ENCODE assay signal across 1 cellular context in the genomic region with DNA sequence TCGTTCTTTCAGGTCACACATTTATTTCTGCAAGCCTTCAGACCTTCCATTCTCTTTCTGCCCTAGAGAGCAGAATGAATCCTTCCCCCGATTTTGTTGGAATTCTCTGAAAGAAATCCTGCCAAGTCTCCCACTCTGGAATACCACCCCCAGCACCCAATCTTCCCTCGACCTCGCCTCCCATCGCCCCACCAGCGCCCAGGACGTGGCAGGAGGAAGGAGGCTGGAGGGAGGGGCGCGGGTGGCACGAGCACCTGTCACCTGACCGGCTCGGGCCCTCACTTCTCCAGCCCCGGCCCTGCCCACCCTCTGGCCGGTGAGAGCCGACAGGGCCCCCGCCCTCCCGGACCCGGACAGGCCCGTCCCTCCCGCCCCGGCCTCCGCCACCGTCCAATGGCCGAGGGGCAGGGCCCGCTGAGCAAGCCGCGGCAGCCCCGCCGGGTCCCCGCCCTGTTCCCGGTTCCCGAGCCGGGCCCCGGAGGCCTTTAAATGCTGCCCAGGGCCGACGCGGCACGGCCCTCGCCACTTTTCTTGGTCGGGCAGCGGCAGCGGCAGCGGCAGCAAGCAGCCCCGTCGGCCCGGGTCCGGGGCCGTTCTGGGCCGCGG.
A peak's percentile ranks its signal among the peaks of the same experiment; 100 is the strongest.
TF ChIP-seq lines count a peak whose summit lies in the region.

A gene (plus strand): TSS at position 453 of the 606 bp plus-strand sequence. CDS start 384 bp downstream, outside the sequence.

TF ChIP-seq in HepG2, 621 proteins besides CTCF, POLR2A, EP300 and RAD21 (continued from another document and continues in another):
- TF ChIP-seq, protein P1, sequence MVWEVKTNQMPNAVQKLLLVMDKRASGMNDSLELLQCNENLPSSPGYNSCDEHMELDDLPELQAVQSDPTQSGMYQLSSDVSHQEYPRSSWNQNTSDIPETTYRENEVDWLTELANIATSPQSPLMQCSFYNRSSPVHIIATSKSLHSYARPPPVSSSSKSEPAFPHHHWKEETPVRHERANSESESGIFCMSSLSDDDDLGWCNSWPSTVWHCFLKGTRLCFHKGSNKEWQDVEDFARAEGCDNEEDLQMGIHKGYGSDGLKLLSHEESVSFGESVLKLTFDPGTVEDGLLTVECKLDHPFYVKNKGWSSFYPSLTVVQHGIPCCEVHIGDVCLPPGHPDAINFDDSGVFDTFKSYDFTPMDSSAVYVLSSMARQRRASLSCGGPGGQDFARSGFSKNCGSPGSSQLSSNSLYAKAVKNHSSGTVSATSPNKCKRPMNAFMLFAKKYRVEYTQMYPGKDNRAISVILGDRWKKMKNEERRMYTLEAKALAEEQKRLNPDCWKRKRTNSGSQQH (CRISPR knock-in tag; IDR thresholded peaks at IDR 0.05; ENCODE audit: low read depth) = 0 out of 2 replicates have a peak, but pooled peaks have one; percentile 26
- peak; percentile 27; the same call in 1 of the 2 replicates for TF ChIP-seq ZBTB3 (CRISPR knock-in tag; IDR thresholded peaks at IDR 0.05; ENCODE audit: borderline replicate concordance, low read depth)
- TF ChIP-seq ZNF33B (CRISPR knock-in tag; IDR thresholded peaks at IDR 0.05) = no peak; the same call in 1 of the 2 replicates
- TF ChIP-seq, protein P2, sequence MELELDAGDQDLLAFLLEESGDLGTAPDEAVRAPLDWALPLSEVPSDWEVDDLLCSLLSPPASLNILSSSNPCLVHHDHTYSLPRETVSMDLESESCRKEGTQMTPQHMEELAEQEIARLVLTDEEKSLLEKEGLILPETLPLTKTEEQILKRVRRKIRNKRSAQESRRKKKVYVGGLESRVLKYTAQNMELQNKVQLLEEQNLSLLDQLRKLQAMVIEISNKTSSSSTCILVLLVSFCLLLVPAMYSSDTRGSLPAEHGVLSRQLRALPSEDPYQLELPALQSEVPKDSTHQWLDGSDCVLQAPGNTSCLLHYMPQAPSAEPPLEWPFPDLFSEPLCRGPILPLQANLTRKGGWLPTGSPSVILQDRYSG (CRISPR knock-in tag; IDR thresholded peaks at IDR 0.05) = 0 out of 2 replicates have a peak, but pooled peaks have one; percentile 13
- no peak; the same call in 1 of the 2 replicates for TF ChIP-seq NKX3-1 (CRISPR knock-in tag; IDR thresholded peaks at IDR 0.05)
- TF ChIP-seq EEA1 (CRISPR knock-in tag; IDR thresholded peaks at IDR 0.05; ENCODE audit: borderline replicate concordance) = no peak
- peak; percentile 57 for TF ChIP-seq ZNF430 (CRISPR knock-in tag; IDR thresholded peaks at IDR 0.05)
- no peak for TF ChIP-seq HNRNPLL (IDR thresholded peaks at IDR 0.05; ENCODE audit: low read depth, low read length, poor library complexity, severe bottlenecking)
- TF ChIP-seq WIZ (CRISPR knock-in tag; IDR thresholded peaks at IDR 0.05) = peak; percentile 38; the same call in 1 of the 2 replicates
- peak; percentile 50; the same call in 1 of the 2 replicates for TF ChIP-seq REL (CRISPR knock-in tag; conservative IDR thresholded peaks at IDR 0.05)
- TF ChIP-seq ZNF781 (CRISPR knock-in tag; IDR thresholded peaks at IDR 0.05; ENCODE audit: borderline replicate concordance, not compliant biosample characterization) = no peak
- TF ChIP-seq, protein P3, sequence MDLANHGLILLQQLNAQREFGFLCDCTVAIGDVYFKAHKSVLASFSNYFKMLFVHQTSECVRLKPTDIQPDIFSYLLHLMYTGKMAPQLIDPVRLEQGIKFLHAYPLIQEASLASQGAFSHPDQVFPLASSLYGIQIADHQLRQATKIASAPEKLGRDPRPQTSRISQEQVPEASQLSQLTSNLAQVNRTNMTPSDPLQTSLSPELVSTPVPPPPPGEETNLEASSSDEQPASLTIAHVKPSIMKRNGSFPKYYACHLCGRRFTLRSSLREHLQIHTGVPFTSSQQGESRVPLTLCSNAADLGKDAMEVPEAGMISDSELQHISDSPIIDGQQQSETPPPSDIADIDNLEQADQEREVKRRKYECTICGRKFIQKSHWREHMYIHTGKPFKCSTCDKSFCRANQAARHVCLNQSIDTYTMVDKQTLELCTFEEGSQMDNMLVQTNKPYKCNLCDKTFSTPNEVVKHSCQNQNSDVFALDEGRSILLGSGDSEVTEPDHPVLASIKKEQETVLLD (CRISPR knock-in tag; IDR thresholded peaks at IDR 0.05; ENCODE audit: low read depth) = 0 out of 2 replicates have a peak, but pooled peaks have one; percentile 21
- peak; percentile 18; the same call in 1 of the 2 replicates for TF ChIP-seq TGIF2 (CRISPR knock-in tag; IDR thresholded peaks at IDR 0.05)
- 0 out of 2 replicates have a peak, but pooled peaks have one; percentile 59 for TF ChIP-seq NRL (CRISPR knock-in tag; IDR thresholded peaks at IDR 0.05; ENCODE audit: borderline replicate concordance)
- TF ChIP-seq, protein P4, sequence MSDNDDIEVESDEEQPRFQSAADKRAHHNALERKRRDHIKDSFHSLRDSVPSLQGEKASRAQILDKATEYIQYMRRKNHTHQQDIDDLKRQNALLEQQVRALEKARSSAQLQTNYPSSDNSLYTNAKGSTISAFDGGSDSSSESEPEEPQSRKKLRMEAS (IDR thresholded peaks at IDR 0.05) = peak; percentile 49
- no peak for TF ChIP-seq ETV6 (CRISPR knock-in tag; conservative IDR thresholded peaks at IDR 0.05)
- TF ChIP-seq AHR (CRISPR knock-in tag; IDR thresholded peaks at IDR 0.05) = 0 out of 2 replicates have a peak, but pooled peaks have one; percentile 24
- TF ChIP-seq HMG20A (CRISPR knock-in tag; IDR thresholded peaks at IDR 0.05; ENCODE audit: borderline replicate concordance) = no peak
- TF ChIP-seq, protein P5, sequence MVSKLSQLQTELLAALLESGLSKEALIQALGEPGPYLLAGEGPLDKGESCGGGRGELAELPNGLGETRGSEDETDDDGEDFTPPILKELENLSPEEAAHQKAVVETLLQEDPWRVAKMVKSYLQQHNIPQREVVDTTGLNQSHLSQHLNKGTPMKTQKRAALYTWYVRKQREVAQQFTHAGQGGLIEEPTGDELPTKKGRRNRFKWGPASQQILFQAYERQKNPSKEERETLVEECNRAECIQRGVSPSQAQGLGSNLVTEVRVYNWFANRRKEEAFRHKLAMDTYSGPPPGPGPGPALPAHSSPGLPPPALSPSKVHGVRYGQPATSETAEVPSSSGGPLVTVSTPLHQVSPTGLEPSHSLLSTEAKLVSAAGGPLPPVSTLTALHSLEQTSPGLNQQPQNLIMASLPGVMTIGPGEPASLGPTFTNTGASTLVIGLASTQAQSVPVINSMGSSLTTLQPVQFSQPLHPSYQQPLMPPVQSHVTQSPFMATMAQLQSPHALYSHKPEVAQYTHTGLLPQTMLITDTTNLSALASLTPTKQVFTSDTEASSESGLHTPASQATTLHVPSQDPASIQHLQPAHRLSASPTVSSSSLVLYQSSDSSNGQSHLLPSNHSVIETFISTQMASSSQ (IDR thresholded peaks at IDR 0.05; ENCODE audit: low read depth) = no peak
- TF ChIP-seq, protein P5 (CRISPR knock-in tag; IDR thresholded peaks at IDR 0.05; ENCODE audit: borderline replicate concordance) = peak; percentile 44
- peak; percentile 73; the same call in 1 of the 2 replicates for TF ChIP-seq ZNF605 (CRISPR knock-in tag; IDR thresholded peaks at IDR 0.05)
- TF ChIP-seq ZNF549 (CRISPR knock-in tag; IDR thresholded peaks at IDR 0.05) = no peak
- TF ChIP-seq SALL2 (CRISPR knock-in tag; IDR thresholded peaks at IDR 0.05) = peak; percentile 40; the same call in 1 of the 2 replicates
- TF ChIP-seq ZBTB38 (CRISPR knock-in tag; IDR thresholded peaks at IDR 0.05) = peak; percentile 39; the same call in 1 of the 2 replicates
- TF ChIP-seq, protein P6, sequence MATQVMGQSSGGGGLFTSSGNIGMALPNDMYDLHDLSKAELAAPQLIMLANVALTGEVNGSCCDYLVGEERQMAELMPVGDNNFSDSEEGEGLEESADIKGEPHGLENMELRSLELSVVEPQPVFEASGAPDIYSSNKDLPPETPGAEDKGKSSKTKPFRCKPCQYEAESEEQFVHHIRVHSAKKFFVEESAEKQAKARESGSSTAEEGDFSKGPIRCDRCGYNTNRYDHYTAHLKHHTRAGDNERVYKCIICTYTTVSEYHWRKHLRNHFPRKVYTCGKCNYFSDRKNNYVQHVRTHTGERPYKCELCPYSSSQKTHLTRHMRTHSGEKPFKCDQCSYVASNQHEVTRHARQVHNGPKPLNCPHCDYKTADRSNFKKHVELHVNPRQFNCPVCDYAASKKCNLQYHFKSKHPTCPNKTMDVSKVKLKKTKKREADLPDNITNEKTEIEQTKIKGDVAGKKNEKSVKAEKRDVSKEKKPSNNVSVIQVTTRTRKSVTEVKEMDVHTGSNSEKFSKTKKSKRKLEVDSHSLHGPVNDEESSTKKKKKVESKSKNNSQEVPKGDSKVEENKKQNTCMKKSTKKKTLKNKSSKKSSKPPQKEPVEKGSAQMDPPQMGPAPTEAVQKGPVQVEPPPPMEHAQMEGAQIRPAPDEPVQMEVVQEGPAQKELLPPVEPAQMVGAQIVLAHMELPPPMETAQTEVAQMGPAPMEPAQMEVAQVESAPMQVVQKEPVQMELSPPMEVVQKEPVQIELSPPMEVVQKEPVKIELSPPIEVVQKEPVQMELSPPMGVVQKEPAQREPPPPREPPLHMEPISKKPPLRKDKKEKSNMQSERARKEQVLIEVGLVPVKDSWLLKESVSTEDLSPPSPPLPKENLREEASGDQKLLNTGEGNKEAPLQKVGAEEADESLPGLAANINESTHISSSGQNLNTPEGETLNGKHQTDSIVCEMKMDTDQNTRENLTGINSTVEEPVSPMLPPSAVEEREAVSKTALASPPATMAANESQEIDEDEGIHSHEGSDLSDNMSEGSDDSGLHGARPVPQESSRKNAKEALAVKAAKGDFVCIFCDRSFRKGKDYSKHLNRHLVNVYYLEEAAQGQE (IDR thresholded peaks at IDR 0.05; ENCODE audit: borderline replicate concordance in 1 of 2, low read depth in 1 of 2, low read length in 2 of 2) = peak in 1 of 2 experiments; percentile 39; a peak in 1 of 4 replicates
- TF ChIP-seq ZNF30 (CRISPR knock-in tag; IDR thresholded peaks at IDR 0.05) = 0 out of 2 replicates have a peak, but pooled peaks have one; percentile 69
- TF ChIP-seq NFYC (CRISPR knock-in tag; IDR thresholded peaks at IDR 0.05) = no peak; the same call in 1 of the 2 replicates
- TF ChIP-seq, protein P7, sequence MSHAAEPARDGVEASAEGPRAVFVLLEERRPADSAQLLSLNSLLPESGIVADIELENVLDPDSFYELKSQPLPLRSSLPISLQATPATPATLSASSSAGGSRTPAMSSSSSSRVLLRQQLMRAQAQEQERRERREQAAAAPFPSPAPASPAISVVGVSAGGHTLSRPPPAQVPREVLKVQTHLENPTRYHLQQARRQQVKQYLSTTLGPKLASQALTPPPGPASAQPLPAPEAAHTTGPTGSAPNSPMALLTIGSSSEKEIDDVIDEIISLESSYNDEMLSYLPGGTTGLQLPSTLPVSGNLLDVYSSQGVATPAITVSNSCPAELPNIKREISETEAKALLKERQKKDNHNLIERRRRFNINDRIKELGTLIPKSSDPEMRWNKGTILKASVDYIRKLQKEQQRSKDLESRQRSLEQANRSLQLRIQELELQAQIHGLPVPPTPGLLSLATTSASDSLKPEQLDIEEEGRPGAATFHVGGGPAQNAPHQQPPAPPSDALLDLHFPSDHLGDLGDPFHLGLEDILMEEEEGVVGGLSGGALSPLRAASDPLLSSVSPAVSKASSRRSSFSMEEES (CRISPR knock-in tag; IDR thresholded peaks at IDR 0.05) = 0 out of 2 replicates have a peak, but pooled peaks have one; percentile 51
- no peak for TF ChIP-seq POGZ (CRISPR knock-in tag; IDR thresholded peaks at IDR 0.05)
- TF ChIP-seq SUZ12 (IDR thresholded peaks at IDR 0.05; ENCODE audit: low read depth, low read length) = no peak
- TF ChIP-seq, protein P8, sequence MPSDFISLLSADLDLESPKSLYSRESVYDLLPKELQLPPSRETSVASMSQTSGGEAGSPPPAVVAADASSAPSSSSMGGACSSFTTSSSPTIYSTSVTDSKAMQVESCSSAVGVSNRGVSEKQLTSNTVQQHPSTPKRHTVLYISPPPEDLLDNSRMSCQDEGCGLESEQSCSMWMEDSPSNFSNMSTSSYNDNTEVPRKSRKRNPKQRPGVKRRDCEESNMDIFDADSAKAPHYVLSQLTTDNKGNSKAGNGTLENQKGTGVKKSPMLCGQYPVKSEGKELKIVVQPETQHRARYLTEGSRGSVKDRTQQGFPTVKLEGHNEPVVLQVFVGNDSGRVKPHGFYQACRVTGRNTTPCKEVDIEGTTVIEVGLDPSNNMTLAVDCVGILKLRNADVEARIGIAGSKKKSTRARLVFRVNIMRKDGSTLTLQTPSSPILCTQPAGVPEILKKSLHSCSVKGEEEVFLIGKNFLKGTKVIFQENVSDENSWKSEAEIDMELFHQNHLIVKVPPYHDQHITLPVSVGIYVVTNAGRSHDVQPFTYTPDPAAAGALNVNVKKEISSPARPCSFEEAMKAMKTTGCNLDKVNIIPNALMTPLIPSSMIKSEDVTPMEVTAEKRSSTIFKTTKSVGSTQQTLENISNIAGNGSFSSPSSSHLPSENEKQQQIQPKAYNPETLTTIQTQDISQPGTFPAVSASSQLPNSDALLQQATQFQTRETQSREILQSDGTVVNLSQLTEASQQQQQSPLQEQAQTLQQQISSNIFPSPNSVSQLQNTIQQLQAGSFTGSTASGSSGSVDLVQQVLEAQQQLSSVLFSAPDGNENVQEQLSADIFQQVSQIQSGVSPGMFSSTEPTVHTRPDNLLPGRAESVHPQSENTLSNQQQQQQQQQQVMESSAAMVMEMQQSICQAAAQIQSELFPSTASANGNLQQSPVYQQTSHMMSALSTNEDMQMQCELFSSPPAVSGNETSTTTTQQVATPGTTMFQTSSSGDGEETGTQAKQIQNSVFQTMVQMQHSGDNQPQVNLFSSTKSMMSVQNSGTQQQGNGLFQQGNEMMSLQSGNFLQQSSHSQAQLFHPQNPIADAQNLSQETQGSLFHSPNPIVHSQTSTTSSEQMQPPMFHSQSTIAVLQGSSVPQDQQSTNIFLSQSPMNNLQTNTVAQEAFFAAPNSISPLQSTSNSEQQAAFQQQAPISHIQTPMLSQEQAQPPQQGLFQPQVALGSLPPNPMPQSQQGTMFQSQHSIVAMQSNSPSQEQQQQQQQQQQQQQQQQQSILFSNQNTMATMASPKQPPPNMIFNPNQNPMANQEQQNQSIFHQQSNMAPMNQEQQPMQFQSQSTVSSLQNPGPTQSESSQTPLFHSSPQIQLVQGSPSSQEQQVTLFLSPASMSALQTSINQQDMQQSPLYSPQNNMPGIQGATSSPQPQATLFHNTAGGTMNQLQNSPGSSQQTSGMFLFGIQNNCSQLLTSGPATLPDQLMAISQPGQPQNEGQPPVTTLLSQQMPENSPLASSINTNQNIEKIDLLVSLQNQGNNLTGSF (CRISPR knock-in tag; IDR thresholded peaks at IDR 0.05) = no peak
- no peak for TF ChIP-seq PTBP1 (IDR thresholded peaks at IDR 0.05; ENCODE audit: low read depth, low read length, poor library complexity, severe bottlenecking)
- TF ChIP-seq HNRNPL (IDR thresholded peaks at IDR 0.05; ENCODE audit: low read depth, low read length) = 0 out of 2 replicates have a peak, but pooled peaks have one; percentile 42
